In genomic region chr14:34546275-34547135, GRCh38 we compare ENCODE assay signal across 8 cellular contexts. TPM values are rescaled to one million over a fixed set of nuclear protein-coding genes. Genes with fewer than 3 reads are reported as not detected.
DNase-seq lines count a peak whose midpoint lies in the region; ATAC-seq, FAIRE-seq and TF ChIP-seq lines count a peak whose summit lies in the region.
"Not testable (repeated sequence)": the region's sequence is repeated elsewhere in the genome, so short reads cannot be mapped to it uniquely, and the experiment has no call there.

No MANE protein-coding gene starts in this region.

- H3K27ac Mint-ChIP-seq in central memory CD8-positive, alpha-beta T cell (ENCODE audit: low read depth); naive B cell: not testable (repeated sequence)

- H3K27me3 Mint-ChIP-seq in central memory CD8-positive, alpha-beta T cell; naive B cell: not testable (repeated sequence)

- TF ChIP-seq RAD21 in A549 (conservative IDR thresholded peaks at IDR 0.05 in 1 of 2, IDR thresholded peaks at IDR 0.05 in 1 of 2) = not testable (repeated sequence)

- not testable (repeated sequence) for TF ChIP-seq EP300 in A549 (IDR thresholded peaks at IDR 0.05)

- H3K4me3 Mint-ChIP-seq in central memory CD8-positive, alpha-beta T cell; naive B cell: not testable (repeated sequence)

- CTCF ChIA-PET in A549 (lab: Yijun Ruan, JAX) = not testable (repeated sequence)

- TF ChIP-seq POLR2A in A549 (IDR thresholded peaks at IDR 0.05; ENCODE audit: low read length) = not testable (repeated sequence)

- POLR2A ChIA-PET in A549 (lab: Yijun Ruan, JAX) = not testable (repeated sequence)

- not testable (repeated sequence) for H3K4me2 ChIP-seq in A549

- H3K9me3 ChIP-seq in A549 = not testable (repeated sequence)

- ATAC-seq in A549 = peak; percentile 69 to 88
- peak; percentile 64 for ATAC-seq in GM18867 (IDR thresholded peaks at IDR 0.05; ENCODE audit: unreplicated experiment)
- peak; percentile 74 for ATAC-seq in GM21381 (IDR thresholded peaks at IDR 0.05; ENCODE audit: unreplicated experiment)
- ATAC-seq in HG02763 (IDR thresholded peaks at IDR 0.05; ENCODE audit: unreplicated experiment) = peak; percentile 66
- ATAC-seq in HG03175 (IDR thresholded peaks at IDR 0.05; ENCODE audit: unreplicated experiment) = peak; percentile 72
- ATAC-seq in central memory CD8-positive, alpha-beta T cell (replicated peaks; ENCODE audit: extremely low read depth, poor library complexity, severe bottlenecking) = peak; percentile 86
- peak; percentile 74 for ATAC-seq in naive B cell (ENCODE audit: low read depth in 2 of 2)

- not testable (repeated sequence) for H3K4me1 ChIP-seq in A549

- WGBS in A549 (ENCODE audit: missing lambda C conversion rate) = no CpG with 5 or more reads among the region's 68 CpGs

- H3K4me3 ChIP-seq in A549 = not testable (repeated sequence)

- not testable (repeated sequence) for TF ChIP-seq CTCF in A549 (IDR thresholded peaks at IDR 0.05)

- not testable (repeated sequence) for H3K27ac ChIP-seq in A549

- not testable (repeated sequence) for H3K4me1 Mint-ChIP-seq in central memory CD8-positive, alpha-beta T cell
- peaks cover 0 to 20% (median 5%) of the 10 kb centered on the region in 3 donors for H3K4me1 Mint-ChIP-seq in naive B cell

- not testable (repeated sequence) for H3K9me3 Mint-ChIP-seq in central memory CD8-positive, alpha-beta T cell; naive B cell

- peaks cover 12% of the 10 kb centered on the region for H3K36me3 Mint-ChIP-seq in central memory CD8-positive, alpha-beta T cell (ENCODE audit: insufficient read depth)
- not testable (repeated sequence) for H3K36me3 Mint-ChIP-seq in naive B cell

- FAIRE-seq in A549 (lab: Jason Lieb, UNC) = peak; percentile 65
- peak; percentile 73 for FAIRE-seq in RCC 7860 (lab: Jason Lieb, UNC)

- DNase-seq in A549 (ENCODE audit: low read depth in 1 of 2, low spot score in 1 of 2); RCC 7860 (ENCODE audit: low spot score); central memory CD8-positive, alpha-beta T cell (ENCODE audit: low spot score in 2 of 2); naive B cell: not testable (repeated sequence)

RNA-seq across cellular contexts. Expression of gene EAPP, which starts 7.0 kb away (rescaled TPM):
- polyA plus RNA-seq in A549 (2011; rRNA removed) (62.3 and 93.0 TPM in 2 replicates), A549 (2017; fragmentation: RNase III; extraction: RNeasy Plus Mini Kit Qiagen cat#74134 plus additional on column Dnase treatment) (41.2 to 49.1 TPM (median 44.6 TPM) in 3 replicates), naive B cell (ENCODE audit: low read depth in 6 of 6) (100 to 1,000 TPM; 133 to 193 (median 139) TPM)
- 20.1 and 22.2 TPM in 2 replicates for polyA plus RNA-seq in A549 (2012; cell fraction: cytosol; rRNA removed)
- 7.5 and 9.0 TPM in 2 replicates for polyA plus RNA-seq in A549 (2012; cell fraction: nucleus; rRNA removed)
- 23.3 and 23.4 TPM in 2 replicates for polyA minus RNA-seq in A549 (2011; rRNA and poly(A)+ RNA removed)
